In the genomic region with DNA sequence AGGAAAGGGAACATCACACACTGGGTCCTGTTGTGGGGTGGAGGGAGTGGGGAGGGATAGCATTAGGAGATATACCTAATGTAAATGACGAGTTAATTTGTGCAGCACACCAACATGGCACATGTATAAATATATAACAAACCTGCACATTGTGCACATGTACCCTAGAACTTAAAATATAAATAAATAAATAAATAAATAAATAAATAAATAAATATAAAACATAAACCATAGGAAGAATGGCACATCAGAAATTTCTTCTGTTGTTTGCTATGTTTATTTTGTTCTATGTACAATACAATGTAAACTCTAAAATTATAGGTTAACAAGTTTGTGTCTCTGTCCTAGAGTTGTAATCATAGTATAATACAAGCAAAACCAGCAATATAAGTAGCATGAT, we compare ENCODE assay signal across 4 cellular contexts.
A peak's percentile ranks its signal among the peaks of the same experiment; 100 is the strongest.
DNase-seq lines count a peak whose midpoint lies in the region; ATAC-seq, FAIRE-seq and TF ChIP-seq lines count a peak whose summit lies in the region.
"Not testable (repeated sequence)": the region's sequence is repeated elsewhere in the genome, so short reads cannot be mapped to it uniquely, and the experiment has no call there.

No MANE protein-coding gene starts in this region.

- H3K9me3 ChIP-seq in A549; HEK293 (ENCODE audit: control insufficient read depth, insufficient read depth, low read depth, low read length); pancreas: not testable (repeated sequence)

- H3K4me3 ChIP-seq in A549; HEK293 (ENCODE audit: low read depth, low read length); pancreas: not testable (repeated sequence)

- not testable (repeated sequence) for TF ChIP-seq RAD21 in A549 (conservative IDR thresholded peaks at IDR 0.05 in 1 of 2, IDR thresholded peaks at IDR 0.05 in 1 of 2)

- not testable (repeated sequence) for FAIRE-seq in A549 (lab: Jason Lieb, UNC)
- FAIRE-seq in colon (lab: Jason Lieb, UNC) (peak; percentile 38), pancreas (lab: Jason Lieb, UNC) (peak; percentile 63)

- POLR2A ChIA-PET in A549 (lab: Yijun Ruan, JAX); HEK293 (lab: Yijun Ruan, JAX): not testable (repeated sequence)

- intact Hi-C loops in pancreas (cut with DNase I): not testable (repeated sequence)

- H3K27ac ChIP-seq in A549; HEK293 (ENCODE audit: extremely low read depth, low read depth, low read length); pancreas: not testable (repeated sequence)

- not testable (repeated sequence) for TF ChIP-seq EP300 in A549 (IDR thresholded peaks at IDR 0.05)

- not testable (repeated sequence) for H3K36me3 ChIP-seq in HEK293 (ENCODE audit: control insufficient read depth in 2 of 2, insufficient read depth in 1 of 2, low read length in 2 of 2); pancreas

- not testable (repeated sequence) for TF ChIP-seq POLR2A in A549 (IDR thresholded peaks at IDR 0.05; ENCODE audit: low read length)

- H3K27me3 ChIP-seq in pancreas: not testable (repeated sequence)

- not testable (repeated sequence) for H3K4me2 ChIP-seq in A549

- CTCF ChIA-PET in A549 (lab: Yijun Ruan, JAX); HEK293 (lab: Yijun Ruan, JAX): not testable (repeated sequence)

- H3K4me1 ChIP-seq in A549; HEK293 (ENCODE audit: control insufficient read depth, insufficient read depth, low read length); pancreas: not testable (repeated sequence)

- not testable (repeated sequence) for TF ChIP-seq CTCF in A549 (IDR thresholded peaks at IDR 0.05); HEK293 (tag by site-specific recombination; IDR thresholded peaks at IDR 0.05); pancreas (IDR thresholded peaks at IDR 0.05)

- 82% methylated on average over 1 of the region's 1 CpG for WGBS in A549 (ENCODE audit: missing lambda C conversion rate)
- WGBS in pancreas, 2 donors: 71 to 75% methylated on average over 1 of the region's 1 CpG

- DNase-seq in A549 (ENCODE audit: low read depth in 1 of 2, low spot score in 1 of 2); pancreas: not testable (repeated sequence)

- not testable (repeated sequence) for ATAC-seq in A549, pancreas

TF ChIP-seq in A549, 52 proteins besides CTCF, POLR2A, EP300 and RAD21:
- TF ChIP-seq ZC3H11A (IDR thresholded peaks at IDR 0.05): peak; percentile 72
TF ChIP-seq in A549: peak in this region for 1; not testable (repeated sequence) for 51.

TF ChIP-seq in HEK293, 187 proteins besides CTCF, POLR2A, EP300 and RAD21 (continues in another document):
- TF ChIP-seq, protein P1, sequence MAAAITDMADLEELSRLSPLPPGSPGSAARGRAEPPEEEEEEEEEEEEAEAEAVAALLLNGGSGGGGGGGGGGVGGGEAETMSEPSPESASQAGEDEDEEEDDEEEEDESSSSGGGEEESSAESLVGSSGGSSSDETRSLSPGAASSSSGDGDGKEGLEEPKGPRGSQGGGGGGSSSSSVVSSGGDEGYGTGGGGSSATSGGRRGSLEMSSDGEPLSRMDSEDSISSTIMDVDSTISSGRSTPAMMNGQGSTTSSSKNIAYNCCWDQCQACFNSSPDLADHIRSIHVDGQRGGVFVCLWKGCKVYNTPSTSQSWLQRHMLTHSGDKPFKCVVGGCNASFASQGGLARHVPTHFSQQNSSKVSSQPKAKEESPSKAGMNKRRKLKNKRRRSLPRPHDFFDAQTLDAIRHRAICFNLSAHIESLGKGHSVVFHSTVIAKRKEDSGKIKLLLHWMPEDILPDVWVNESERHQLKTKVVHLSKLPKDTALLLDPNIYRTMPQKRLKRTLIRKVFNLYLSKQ (tag by site-specific recombination; IDR thresholded peaks at IDR 0.05; ENCODE audit: borderline replicate concordance): 0 out of 2 replicates have a peak, but pooled peaks have one; percentile 19
- TF ChIP-seq ZNF140 (tag by site-specific recombination; IDR thresholded peaks at IDR 0.05): peak; percentile 50; the same call in 1 of the 2 replicates
- 0 out of 2 replicates have a peak, but pooled peaks have one; percentile 22 for TF ChIP-seq ZNF501 (tag by site-specific recombination; IDR thresholded peaks at IDR 0.05)
- TF ChIP-seq, protein P2, sequence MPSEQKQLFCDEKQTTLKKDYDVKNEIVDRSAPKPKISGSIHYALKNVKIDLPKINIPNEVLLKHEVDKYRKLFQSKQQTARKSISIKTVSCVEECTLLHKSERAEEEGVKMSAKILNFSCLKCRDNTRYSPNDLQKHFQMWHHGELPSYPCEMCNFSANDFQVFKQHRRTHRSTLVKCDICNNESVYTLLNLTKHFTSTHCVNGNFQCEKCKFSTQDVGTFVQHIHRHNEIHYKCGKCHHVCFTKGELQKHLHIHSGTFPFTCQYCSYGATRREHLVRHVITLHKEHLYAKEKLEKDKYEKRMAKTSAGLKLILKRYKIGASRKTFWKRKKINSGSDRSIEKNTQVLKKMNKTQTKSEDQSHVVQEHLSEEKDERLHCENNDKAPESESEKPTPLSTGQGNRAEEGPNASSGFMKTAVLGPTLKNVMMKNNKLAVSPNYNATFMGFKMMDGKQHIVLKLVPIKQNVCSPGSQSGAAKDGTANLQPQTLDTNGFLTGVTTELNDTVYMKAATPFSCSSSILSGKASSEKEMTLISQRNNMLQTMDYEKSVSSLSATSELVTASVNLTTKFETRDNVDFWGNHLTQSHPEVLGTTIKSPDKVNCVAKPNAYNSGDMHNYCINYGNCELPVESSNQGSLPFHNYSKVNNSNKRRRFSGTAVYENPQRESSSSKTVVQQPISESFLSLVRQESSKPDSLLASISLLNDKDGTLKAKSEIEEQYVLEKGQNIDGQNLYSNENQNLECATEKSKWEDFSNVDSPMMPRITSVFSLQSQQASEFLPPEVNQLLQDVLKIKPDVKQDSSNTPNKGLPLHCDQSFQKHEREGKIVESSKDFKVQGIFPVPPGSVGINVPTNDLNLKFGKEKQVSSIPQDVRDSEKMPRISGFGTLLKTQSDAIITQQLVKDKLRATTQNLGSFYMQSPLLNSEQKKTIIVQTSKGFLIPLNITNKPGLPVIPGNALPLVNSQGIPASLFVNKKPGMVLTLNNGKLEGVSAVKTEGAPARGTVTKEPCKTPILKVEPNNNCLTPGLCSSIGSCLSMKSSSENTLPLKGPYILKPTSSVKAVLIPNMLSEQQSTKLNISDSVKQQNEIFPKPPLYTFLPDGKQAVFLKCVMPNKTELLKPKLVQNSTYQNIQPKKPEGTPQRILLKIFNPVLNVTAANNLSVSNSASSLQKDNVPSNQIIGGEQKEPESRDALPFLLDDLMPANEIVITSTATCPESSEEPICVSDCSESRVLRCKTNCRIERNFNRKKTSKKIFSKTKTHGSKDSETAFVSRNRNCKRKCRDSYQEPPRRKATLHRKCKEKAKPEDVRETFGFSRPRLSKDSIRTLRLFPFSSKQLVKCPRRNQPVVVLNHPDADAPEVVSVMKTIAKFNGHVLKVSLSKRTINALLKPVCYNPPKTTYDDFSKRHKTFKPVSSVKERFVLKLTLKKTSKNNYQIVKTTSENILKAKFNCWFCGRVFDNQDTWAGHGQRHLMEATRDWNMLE (tag by site-specific recombination; conservative IDR thresholded peaks at IDR 0.05; ENCODE audit: low read depth): peak; percentile 80
- peak; percentile 62; the same call in 1 of the 2 replicates for TF ChIP-seq ZBTB8A (tag by site-specific recombination; IDR thresholded peaks at IDR 0.05)
- TF ChIP-seq, protein P3, sequence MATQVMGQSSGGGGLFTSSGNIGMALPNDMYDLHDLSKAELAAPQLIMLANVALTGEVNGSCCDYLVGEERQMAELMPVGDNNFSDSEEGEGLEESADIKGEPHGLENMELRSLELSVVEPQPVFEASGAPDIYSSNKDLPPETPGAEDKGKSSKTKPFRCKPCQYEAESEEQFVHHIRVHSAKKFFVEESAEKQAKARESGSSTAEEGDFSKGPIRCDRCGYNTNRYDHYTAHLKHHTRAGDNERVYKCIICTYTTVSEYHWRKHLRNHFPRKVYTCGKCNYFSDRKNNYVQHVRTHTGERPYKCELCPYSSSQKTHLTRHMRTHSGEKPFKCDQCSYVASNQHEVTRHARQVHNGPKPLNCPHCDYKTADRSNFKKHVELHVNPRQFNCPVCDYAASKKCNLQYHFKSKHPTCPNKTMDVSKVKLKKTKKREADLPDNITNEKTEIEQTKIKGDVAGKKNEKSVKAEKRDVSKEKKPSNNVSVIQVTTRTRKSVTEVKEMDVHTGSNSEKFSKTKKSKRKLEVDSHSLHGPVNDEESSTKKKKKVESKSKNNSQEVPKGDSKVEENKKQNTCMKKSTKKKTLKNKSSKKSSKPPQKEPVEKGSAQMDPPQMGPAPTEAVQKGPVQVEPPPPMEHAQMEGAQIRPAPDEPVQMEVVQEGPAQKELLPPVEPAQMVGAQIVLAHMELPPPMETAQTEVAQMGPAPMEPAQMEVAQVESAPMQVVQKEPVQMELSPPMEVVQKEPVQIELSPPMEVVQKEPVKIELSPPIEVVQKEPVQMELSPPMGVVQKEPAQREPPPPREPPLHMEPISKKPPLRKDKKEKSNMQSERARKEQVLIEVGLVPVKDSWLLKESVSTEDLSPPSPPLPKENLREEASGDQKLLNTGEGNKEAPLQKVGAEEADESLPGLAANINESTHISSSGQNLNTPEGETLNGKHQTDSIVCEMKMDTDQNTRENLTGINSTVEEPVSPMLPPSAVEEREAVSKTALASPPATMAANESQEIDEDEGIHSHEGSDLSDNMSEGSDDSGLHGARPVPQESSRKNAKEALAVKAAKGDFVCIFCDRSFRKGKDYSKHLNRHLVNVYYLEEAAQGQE (tag by site-specific recombination; IDR thresholded peaks at IDR 0.05): 0 out of 2 replicates have a peak, but pooled peaks have one; percentile 48
